ENCODE assay signal across 8 cellular contexts in the genomic region with DNA sequence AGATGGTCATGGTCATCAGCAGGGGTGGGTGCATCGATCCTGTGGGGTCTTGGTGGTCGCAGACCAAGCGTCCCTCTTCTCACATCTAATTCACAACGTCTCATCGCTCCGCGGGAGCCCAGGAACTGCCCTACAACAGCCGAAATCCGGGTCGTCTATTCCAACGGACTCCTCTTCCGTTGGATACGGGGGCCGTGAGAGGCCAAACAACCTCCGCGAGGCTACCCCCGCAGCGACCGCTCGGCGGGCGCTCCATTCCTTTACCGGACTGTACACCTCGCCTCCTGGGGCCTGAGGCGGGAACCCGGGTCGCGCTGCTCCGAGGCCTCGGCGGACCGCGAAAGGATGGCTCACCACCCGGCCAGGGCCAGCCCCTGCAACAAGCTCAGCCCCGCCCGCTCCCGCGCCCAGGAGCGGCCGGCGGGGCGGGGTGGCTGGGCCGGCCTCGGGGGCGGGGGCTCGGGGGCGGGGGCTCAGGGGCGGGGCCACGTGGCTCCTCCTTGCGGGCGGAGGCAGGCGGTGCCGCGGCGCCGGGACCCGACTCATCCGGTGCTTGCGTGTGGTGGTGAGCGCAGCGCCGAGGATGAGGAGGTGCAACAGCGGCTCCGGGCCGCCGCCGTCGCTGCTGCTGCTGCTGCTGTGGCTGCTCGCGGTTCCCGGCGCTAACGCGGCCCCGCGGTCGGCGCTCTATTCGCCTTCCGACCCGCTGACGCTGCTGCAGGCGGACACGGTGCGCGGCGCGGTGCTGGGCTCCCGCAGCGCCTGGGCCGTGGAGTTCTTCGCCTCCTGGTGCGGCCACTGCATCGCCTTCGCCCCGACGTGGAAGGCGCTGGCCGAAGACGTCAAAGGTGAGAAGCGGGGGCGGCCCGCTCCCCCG. TPM values are rescaled to one million over a fixed set of nuclear protein-coding genes. Genes with fewer than 3 reads are reported as not detected.
DNase-seq lines count a peak whose midpoint lies in the region; ATAC-seq and TF ChIP-seq lines count a peak whose summit lies in the region.

A gene with protein sequence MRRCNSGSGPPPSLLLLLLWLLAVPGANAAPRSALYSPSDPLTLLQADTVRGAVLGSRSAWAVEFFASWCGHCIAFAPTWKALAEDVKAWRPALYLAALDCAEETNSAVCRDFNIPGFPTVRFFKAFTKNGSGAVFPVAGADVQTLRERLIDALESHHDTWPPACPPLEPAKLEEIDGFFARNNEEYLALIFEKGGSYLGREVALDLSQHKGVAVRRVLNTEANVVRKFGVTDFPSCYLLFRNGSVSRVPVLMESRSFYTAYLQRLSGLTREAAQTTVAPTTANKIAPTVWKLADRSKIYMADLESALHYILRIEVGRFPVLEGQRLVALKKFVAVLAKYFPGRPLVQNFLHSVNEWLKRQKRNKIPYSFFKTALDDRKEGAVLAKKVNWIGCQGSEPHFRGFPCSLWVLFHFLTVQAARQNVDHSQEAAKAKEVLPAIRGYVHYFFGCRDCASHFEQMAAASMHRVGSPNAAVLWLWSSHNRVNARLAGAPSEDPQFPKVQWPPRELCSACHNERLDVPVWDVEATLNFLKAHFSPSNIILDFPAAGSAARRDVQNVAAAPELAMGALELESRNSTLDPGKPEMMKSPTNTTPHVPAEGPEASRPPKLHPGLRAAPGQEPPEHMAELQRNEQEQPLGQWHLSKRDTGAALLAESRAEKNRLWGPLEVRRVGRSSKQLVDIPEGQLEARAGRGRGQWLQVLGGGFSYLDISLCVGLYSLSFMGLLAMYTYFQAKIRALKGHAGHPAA (plus strand): TSS at position 545 of the 877 bp plus-strand sequence. CDS start 39 bp downstream, at position 584.

- H3K27me3 ChIP-seq in PC-9 (ENCODE audit: insufficient read depth, low read depth): no peaks in the 10 kb centered on the region
- H3K27me3 ChIP-seq in mucosa of rectum (ENCODE audit: control insufficient read depth in 2 of 2, insufficient read depth in 2 of 2, low read length in 2 of 2): peaks cover 0 to 2% of the 10 kb centered on the region in 2 donors

- H3K36me3 ChIP-seq in PC-9 (ENCODE audit: low read depth) (no peaks in the 10 kb centered on the region), mucosa of rectum (ENCODE audit: control insufficient read depth in 2 of 2, insufficient read depth in 2 of 2, low read length in 2 of 2) (no peaks in the 10 kb centered on the region)

- peak within 1 kb of the TSS; percentile 79 for H2AFZ ChIP-seq in PC-9

- peak within 1 kb of the TSS; percentile 78 to 89 for H3K9ac ChIP-seq in mucosa of rectum (ENCODE audit: low read depth in 1 of 2, low read length in 2 of 2)

- H3K4me2 ChIP-seq in PC-9: peak within 1 kb of the TSS; percentile 94

- CTCF ChIA-PET in PC-9 (lab: Charles Lee): interaction anchor here (0.6 to 1.6 kb wide), 3 partner anchors 14 to 1483 kb away, joined by 4 to 11 read pairs (median 10); no protein-coding TSS in a partner anchor

- BruUV-seq in PC-9 (replicated peaks; lab: Mats Ljungman, UMichigan): no TSS peak

- peaks cover 49% of the 10 kb centered on the region for H3K79me2 ChIP-seq in PC-9 (ENCODE audit: low read depth)

- H3K27ac ChIP-seq in PC-9 (peak within 1 kb of the TSS; percentile 73), mucosa of rectum (ENCODE audit: low read depth in 2 of 2, low read length in 2 of 2) (peak within 1 kb of the TSS; percentile 81 to 84)

- peak within 1 kb of the TSS; percentile 82 for H3K4me3 ChIP-seq in PC-9
- H3K4me3 ChIP-seq in epithelial cell of proximal tubule (ENCODE audit: low read depth, low read length): peak within 1 kb of the TSS; percentile 87
- H3K4me3 ChIP-seq in mucosa of rectum (ENCODE audit: low read length in 2 of 2): peak within 1 kb of the TSS; percentile 86 to 90

- ATAC-seq in GM21526 (IDR thresholded peaks at IDR 0.05; ENCODE audit: low FRiP score, unreplicated experiment): peak; percentile 88

- peaks cover 61% of the 10 kb centered on the region for H3K4me1 ChIP-seq in PC-9 (replicated peaks; ENCODE audit: insufficient read depth)
- H3K4me1 ChIP-seq in mucosa of rectum (ENCODE audit: control insufficient read depth in 2 of 2, insufficient read depth in 2 of 2, low read length in 2 of 2): peaks cover 33 to 44% of the 10 kb centered on the region in 2 donors

- H3F3A ChIP-seq in PC-9 (ENCODE audit: insufficient read depth, low read depth): peaks cover 41% of the 10 kb centered on the region

- H3K9me2 ChIP-seq in PC-9 (ENCODE audit: insufficient read depth): no peaks in the 10 kb centered on the region

- POLR2A ChIA-PET in PC-9 (lab: Charles Lee; ENCODE audit: unreplicated experiment): interaction anchor here (0.6 to 1.0 kb wide), 8 partner anchors 13 to 1887 kb away, joined by 3 to 41 read pairs (median 4); no protein-coding TSS in a partner anchor

- intact Hi-C loops in PC-9 (cut with micrococcal nuclease; ENCODE audit: unreplicated experiment): loop anchor here (1.0 to 5.0 kb wide), 3 partner anchors 14 to 57 kb away; no protein-coding TSS in a partner anchor

- H4K20me1 ChIP-seq in PC-9 (ENCODE audit: insufficient read depth): no peaks in the 10 kb centered on the region; the same call in 1 of the 2 replicates

- DNase-seq in DMS114 treated with DMSO at 0.1 percent for 48 hours (lab: John Stamatoyannopoulos, UW; ENCODE audit: unreplicated experiment) (peak; percentile 56), HuH-7.5 (ENCODE audit: low spot score) (peak; percentile 86), PC-9 (peak; percentile 70 to 88), epithelial cell of proximal tubule (ENCODE audit: low read depth) (no peak)
- peak; percentile 92 for DNase-seq in activated T-cell treated with anti-CD3 and anti-CD28 coated beads, Interleukin-2, amount 50 U/mL, for 1 hour
- DNase-seq in stimulated activated CD8-positive, alpha-beta memory T cell treated with anti-CD3 and anti-CD28 coated beads, Interleukin-4, amount 100 ng/mL, for 48 hours: peak; percentile 89

- no peak for TF ChIP-seq CTCF in PC-9 (conservative IDR thresholded peaks at IDR 0.05)
- TF ChIP-seq CTCF in epithelial cell of proximal tubule (conservative IDR thresholded peaks at IDR 0.05; ENCODE audit: low read depth, low read length): no peak

- no peaks in the 10 kb centered on the region for H3K9me3 ChIP-seq in PC-9 (ENCODE audit: insufficient read depth, low read depth)
- no peaks in the 10 kb centered on the region for H3K9me3 ChIP-seq in mucosa of rectum (ENCODE audit: control insufficient read depth in 2 of 2, low read length in 2 of 2)

RNA-seq across cellular contexts. Expression of the gene that starts here (rescaled TPM):
- total RNA-seq in PC-9 (2021) (226 and 263 TPM in 2 replicates), epithelial cell of proximal tubule (170 and 247 TPM in 2 replicates)
